Comparison of ENCODE assay signal across 1 cellular context in the genomic region with DNA sequence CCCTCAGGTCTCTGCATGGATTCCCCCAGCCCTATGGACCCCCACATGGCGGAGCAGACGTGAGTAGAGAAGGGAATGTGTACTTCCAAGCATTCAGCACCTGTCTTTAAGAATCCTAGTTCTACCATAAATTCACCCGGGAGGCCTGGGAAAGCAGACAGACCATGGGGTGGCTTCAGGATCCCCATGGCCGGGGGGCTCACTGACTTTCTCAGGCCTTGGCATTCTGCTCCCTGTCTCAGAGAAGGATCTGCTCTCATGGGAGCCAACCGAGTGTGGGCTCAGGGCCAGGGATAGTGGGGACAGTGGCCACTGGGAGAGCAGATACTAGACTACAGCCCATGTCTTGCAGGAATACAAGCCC.
TF ChIP-seq lines count a peak whose summit lies in the region.

No MANE protein-coding gene starts in this region.

TF ChIP-seq in WTC11, 78 proteins besides CTCF, POLR2A, EP300 and RAD21 (continued from another document):
- TF ChIP-seq, protein P1, sequence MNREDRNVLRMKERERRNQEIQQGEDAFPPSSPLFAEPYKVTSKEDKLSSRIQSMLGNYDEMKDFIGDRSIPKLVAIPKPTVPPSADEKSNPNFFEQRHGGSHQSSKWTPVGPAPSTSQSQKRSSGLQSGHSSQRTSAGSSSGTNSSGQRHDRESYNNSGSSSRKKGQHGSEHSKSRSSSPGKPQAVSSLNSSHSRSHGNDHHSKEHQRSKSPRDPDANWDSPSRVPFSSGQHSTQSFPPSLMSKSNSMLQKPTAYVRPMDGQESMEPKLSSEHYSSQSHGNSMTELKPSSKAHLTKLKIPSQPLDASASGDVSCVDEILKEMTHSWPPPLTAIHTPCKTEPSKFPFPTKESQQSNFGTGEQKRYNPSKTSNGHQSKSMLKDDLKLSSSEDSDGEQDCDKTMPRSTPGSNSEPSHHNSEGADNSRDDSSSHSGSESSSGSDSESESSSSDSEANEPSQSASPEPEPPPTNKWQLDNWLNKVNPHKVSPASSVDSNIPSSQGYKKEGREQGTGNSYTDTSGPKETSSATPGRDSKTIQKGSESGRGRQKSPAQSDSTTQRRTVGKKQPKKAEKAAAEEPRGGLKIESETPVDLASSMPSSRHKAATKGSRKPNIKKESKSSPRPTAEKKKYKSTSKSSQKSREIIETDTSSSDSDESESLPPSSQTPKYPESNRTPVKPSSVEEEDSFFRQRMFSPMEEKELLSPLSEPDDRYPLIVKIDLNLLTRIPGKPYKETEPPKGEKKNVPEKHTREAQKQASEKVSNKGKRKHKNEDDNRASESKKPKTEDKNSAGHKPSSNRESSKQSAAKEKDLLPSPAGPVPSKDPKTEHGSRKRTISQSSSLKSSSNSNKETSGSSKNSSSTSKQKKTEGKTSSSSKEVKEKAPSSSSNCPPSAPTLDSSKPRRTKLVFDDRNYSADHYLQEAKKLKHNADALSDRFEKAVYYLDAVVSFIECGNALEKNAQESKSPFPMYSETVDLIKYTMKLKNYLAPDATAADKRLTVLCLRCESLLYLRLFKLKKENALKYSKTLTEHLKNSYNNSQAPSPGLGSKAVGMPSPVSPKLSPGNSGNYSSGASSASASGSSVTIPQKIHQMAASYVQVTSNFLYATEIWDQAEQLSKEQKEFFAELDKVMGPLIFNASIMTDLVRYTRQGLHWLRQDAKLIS (CRISPR knock-in tag; IDR thresholded peaks at IDR 0.05; ENCODE audit: borderline replicate concordance) = no peak
- TF ChIP-seq CREB1 (CRISPR knock-in tag; IDR thresholded peaks at IDR 0.05) = no peak
- no peak for TF ChIP-seq IRF2 (CRISPR knock-in tag; IDR thresholded peaks at IDR 0.05; ENCODE audit: borderline replicate concordance, low read depth)
- TF ChIP-seq, protein P2, sequence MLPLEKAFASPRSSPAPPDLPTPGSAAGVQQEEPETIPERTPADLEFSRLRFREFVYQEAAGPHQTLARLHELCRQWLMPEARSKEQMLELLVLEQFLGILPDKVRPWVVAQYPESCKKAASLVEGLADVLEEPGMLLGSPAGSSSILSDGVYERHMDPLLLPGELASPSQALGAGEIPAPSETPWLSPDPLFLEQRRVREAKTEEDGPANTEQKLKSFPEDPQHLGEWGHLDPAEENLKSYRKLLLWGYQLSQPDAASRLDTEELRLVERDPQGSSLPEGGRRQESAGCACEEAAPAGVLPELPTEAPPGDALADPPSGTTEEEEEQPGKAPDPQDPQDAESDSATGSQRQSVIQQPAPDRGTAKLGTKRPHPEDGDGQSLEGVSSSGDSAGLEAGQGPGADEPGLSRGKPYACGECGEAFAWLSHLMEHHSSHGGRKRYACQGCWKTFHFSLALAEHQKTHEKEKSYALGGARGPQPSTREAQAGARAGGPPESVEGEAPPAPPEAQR (CRISPR knock-in tag; IDR thresholded peaks at IDR 0.05) = no peak
- no peak for TF ChIP-seq FOXK1 (CRISPR knock-in tag; IDR thresholded peaks at IDR 0.05)
TF ChIP-seq in WTC11: peak in this region for 0.
